ENCODE assay signal across 22 cellular contexts in genomic region chr1:22613951-22614350, GRCh38. TPM values are rescaled to one million over a fixed set of nuclear protein-coding genes. Genes with fewer than 3 reads are reported as not detected.
"Had no signal": no experiment of that assay in that cellular context is flagged by ENCODE, and none has a peak within 500 bp of the region (broad histone marks: within the 10 kb centered on the region; RNA-seq: fewer than 3 reads in every experiment).

No MANE protein-coding gene starts in this region.

- H3K27ac ChIP-seq: esophagus squamous epithelium, gastrocnemius medialis, pancreas, thoracic aorta had no signal

- H3K4me3 ChIP-seq: esophagus squamous epithelium, gastrocnemius medialis, pancreas, thoracic aorta had no signal

- ATAC-seq: gastrocnemius medialis, left ventricle myocardium superior, pancreas, right cardiac atrium had no signal

- H3K27me3 ChIP-seq: pancreas had no signal

- H3K4me1 ChIP-seq: esophagus squamous epithelium, gastrocnemius medialis, pancreas had no signal

- DNase-seq: activated CD4-positive, alpha-beta memory T cell treated with anti-CD3 and anti-CD28 coated beads for 36 hours; activated CD4-positive, alpha-beta T cell treated with anti-CD3 and anti-CD28 coated beads for 48 hours; activated CD4-positive, CD25-positive, alpha-beta regulatory T cell; activated naive CD4-positive, alpha-beta T cell treated with Interleukin-2 at 50 U/mL for 16 hours; activated naive CD8-positive, alpha-beta T cell treated with anti-CD3 and anti-CD28 coated beads, Interleukin-2, amount 10 ng/mL, durations not matched to agents 7 days and 5 days; activated T-cell treated with anti-CD3 and anti-CD28 coated beads, Interleukin-2, amount 50 U/mL, for 48 hours; amniotic stem cell; cortex of kidney; endodermal cell; esophagus squamous epithelium; gastrocnemius medialis; head of caudate nucleus; hypothalamus; left ventricle myocardium superior; midbrain; nephron progenitor cell; pancreas; right cardiac atrium; stimulated activated CD4-positive, alpha-beta T cell treated with anti-CD3 and anti-CD28 coated beads, Interleukin-4, amount 100 ng/mL, for 24 hours; stimulated activated naive CD4-positive, alpha-beta T cell treated with Interleukin-2 at 50 U/mL for 16 hours had no signal

- FAIRE-seq: pancreas had no signal

- H3K9me3 ChIP-seq: esophagus squamous epithelium, gastrocnemius medialis, pancreas, thoracic aorta had no signal

- H3K36me3 ChIP-seq: esophagus squamous epithelium, gastrocnemius medialis, pancreas, thoracic aorta had no signal

RNA-seq across cellular contexts. Expression of gene C1QA, which starts 22.5 kb away (rescaled TPM):
- total RNA-seq: activated CD4-positive, alpha-beta memory T cell treated with anti-CD3 and anti-CD28 coated beads for 36 hours; endodermal cell; pulmonary artery endothelial cell had no signal

RNA-seq across cellular contexts. Expression of gene C1QC, which starts 29.5 kb away (rescaled TPM):
- total RNA-seq: activated CD4-positive, alpha-beta memory T cell treated with anti-CD3 and anti-CD28 coated beads for 36 hours; endodermal cell; pulmonary artery endothelial cell had no signal

RNA-seq across cellular contexts. Expression of gene C1QB, which starts 39.1 kb away (rescaled TPM):
- total RNA-seq: activated CD4-positive, alpha-beta memory T cell treated with anti-CD3 and anti-CD28 coated beads for 36 hours; endodermal cell; pulmonary artery endothelial cell had no signal

RNA-seq across cellular contexts. Expression of gene EPHA8, which starts 50.7 kb away (rescaled TPM):
- total RNA-seq: activated CD4-positive, alpha-beta memory T cell treated with anti-CD3 and anti-CD28 coated beads for 36 hours; activated naive CD8-positive, alpha-beta T cell treated with anti-CD3 and anti-CD28 coated beads, Interleukin-2, amount 10 ng/mL, durations not matched to agents 7 days and 5 days; gastrocnemius medialis; left ventricle myocardium superior; pulmonary artery endothelial cell; right cardiac atrium; thoracic aorta had no signal
- polyA plus RNA-seq: right cardiac atrium had no signal
